Comparison of ENCODE assay signal across 7 cellular contexts in the genomic region with DNA sequence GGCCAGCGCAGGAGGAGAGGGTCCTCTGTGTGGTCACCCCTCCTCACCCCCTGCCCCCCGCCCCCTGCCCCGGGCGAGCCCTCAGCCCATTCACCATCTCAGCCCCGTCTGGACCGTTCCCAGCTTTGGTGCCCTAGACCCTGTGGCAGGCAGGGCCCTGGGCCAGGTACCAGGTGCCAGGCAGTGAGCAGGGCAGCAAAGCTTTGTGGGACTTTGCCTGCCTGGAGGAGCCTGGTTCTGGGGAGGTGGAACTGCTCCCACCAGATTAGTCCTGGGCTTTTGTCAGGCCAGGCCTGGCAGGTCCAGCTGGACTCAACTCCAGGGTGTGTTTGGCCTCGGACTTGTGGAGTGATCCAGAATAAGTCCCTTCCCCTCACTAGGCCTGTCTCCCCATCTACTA.
"Had no signal": no experiment of that assay in that cellular context is flagged by ENCODE, and none has a peak within 500 bp of the region (broad histone marks: within the 10 kb centered on the region; RNA-seq: fewer than 3 reads in every experiment).

No MANE protein-coding gene starts in this region.

- H3K4me1 Mint-ChIP-seq: GM23338 had no signal

- H3K27ac ChIP-seq: HL-60 had no signal

- H3K4me3 Mint-ChIP-seq: GM23338, HFFc6 had no signal

- H3K27ac Mint-ChIP-seq: GM23338, HFFc6 had no signal

- H3K36me3 ChIP-seq: HAP-1 had no signal

- H3K4me1 ChIP-seq: HAP-1 had no signal

- H3K4me2 ChIP-seq: GM23338 had no signal

- H3K4me3 ChIP-seq: GM23338, HAP-1, K562 had no signal

- DNase-seq: H7, HFFc6, IMR-90 had no signal

- H2AFZ ChIP-seq: GM23338 had no signal

- H3K9me3 ChIP-seq: HAP-1 had no signal

- H3K9me3 Mint-ChIP-seq: GM23338, HFFc6 had no signal

- FAIRE-seq: K562 had no signal
